Comparison of ENCODE assay signal across 1 cellular context in the genomic region with DNA sequence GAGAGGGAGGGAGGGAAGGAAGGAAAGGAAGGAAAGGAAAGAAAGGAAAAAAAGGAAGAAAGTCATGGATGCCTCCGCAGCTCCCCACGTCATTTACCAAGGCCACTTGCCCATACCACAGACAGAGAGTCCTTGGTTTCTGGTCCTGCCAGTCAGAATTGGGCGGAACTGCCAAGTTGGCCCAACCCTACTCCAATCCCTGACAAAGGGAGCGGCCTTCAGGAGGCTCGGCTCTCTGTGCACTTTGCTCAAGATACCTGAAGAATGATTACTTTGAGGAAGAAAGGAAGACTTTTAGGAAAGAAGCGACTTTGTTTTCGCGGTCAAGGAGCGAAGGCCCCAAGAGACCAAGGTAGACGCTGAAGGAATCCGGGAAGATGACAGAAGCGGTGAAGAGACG.
TF ChIP-seq lines count a peak whose summit lies in the region.

No MANE protein-coding gene starts in this region.

TF ChIP-seq in H1, 55 proteins besides CTCF, POLR2A, EP300 and RAD21 (continued from another document):
- no peak for TF ChIP-seq RFX5 (IDR thresholded peaks at IDR 0.05; ENCODE audit: borderline replicate concordance, low read depth, low read length)
